Comparison of ENCODE assay signal across 8 cellular contexts in genomic region chr6:85449818-85450577, GRCh38. TPM values are rescaled to one million over a fixed set of nuclear protein-coding genes. Genes with fewer than 3 reads are reported as not detected.
DNase-seq lines count a peak whose midpoint lies in the region; ATAC-seq and TF ChIP-seq lines count a peak whose summit lies in the region.

Gene NT5E (plus strand): TSS chr6:85450083. CDS start chr6:85450140, 57 bp downstream.

- peak within 1 kb of the TSS; percentile 50 to 55 for H3K9ac ChIP-seq in duodenal mucosa (ENCODE audit: low read depth in 1 of 2, low read length in 2 of 2)

- H3K36me3 ChIP-seq in WERI-Rb-1 (no peaks in the 10 kb centered on the region), duodenal mucosa (ENCODE audit: control insufficient read depth in 1 of 2, insufficient read depth in 2 of 2, low read length in 2 of 2) (no peaks in the 10 kb centered on the region)

- ATAC-seq in GM21360 (IDR thresholded peaks at IDR 0.05; ENCODE audit: unreplicated experiment) = peak; percentile 76

- H3K27me3 ChIP-seq in WERI-Rb-1 (ENCODE audit: insufficient read depth, low read depth, severe bottlenecking) = peaks cover 84% of the 10 kb centered on the region
- peaks cover 6 to 15% of the 10 kb centered on the region in 2 donors for H3K27me3 ChIP-seq in duodenal mucosa (ENCODE audit: control insufficient read depth in 1 of 2, insufficient read depth in 2 of 2, low read length in 2 of 2)

- TF ChIP-seq POLR2A in lower leg skin (IDR thresholded peaks at IDR 0.05) = no peak

- H3K4me3 ChIP-seq in WERI-Rb-1 (ENCODE audit: low read depth, low read length) (peak within 1 kb of the TSS; percentile 39), duodenal mucosa (ENCODE audit: low read depth in 1 of 2, low read length in 2 of 2) (peak within 1 kb of the TSS; percentile 80 to 86), lower leg skin (ENCODE audit: low read depth, poor library complexity, severe bottlenecking) (peak within 1 kb of the TSS; percentile 38)

- intact Hi-C loops in lower leg skin (cut with DNase I; ENCODE audit: low total_unique reads) = no loop called here

- no peak for TF ChIP-seq CTCF in WERI-Rb-1 (IDR thresholded peaks at IDR 0.05; ENCODE audit: low read depth, low read length)
- TF ChIP-seq CTCF in lower leg skin (IDR thresholded peaks at IDR 0.05) = no peak

- WGBS in lower leg skin, 2 donors = 0 to 3% methylated on average over 17 to 28 of the region's 82 CpGs

- peak; percentile 85 for DNase-seq in EH (ENCODE audit: low read depth)
- DNase-seq in HK-2 (ENCODE audit: unreplicated experiment) = peak; percentile 87
- DNase-seq in WERI-Rb-1 = peak; percentile 38
- DNase-seq in lower leg skin (ENCODE audit: low spot score in 2 of 2) = peak; percentile 41 to 93
- peak; percentile 69 for DNase-seq in stimulated activated CD8-positive, alpha-beta memory T cell treated with anti-CD3 and anti-CD28 coated beads, Interleukin-4, amount 100 ng/mL, for 48 hours
- DNase-seq in NCI-H1417 treated with DMSO at 0.1 percent for 48 hours (lab: John Stamatoyannopoulos, UW) = no peak

- H3K9me3 ChIP-seq in WERI-Rb-1 (ENCODE audit: severe bottlenecking) = no peaks in the 10 kb centered on the region
- no peaks in the 10 kb centered on the region for H3K9me3 ChIP-seq in duodenal mucosa (ENCODE audit: control insufficient read depth in 1 of 2, low read length in 2 of 2)

- peaks cover 28 to 29% of the 10 kb centered on the region in 2 donors for H3K4me1 ChIP-seq in duodenal mucosa (ENCODE audit: control insufficient read depth in 1 of 2, insufficient read depth in 2 of 2, low read length in 2 of 2)

- H3K27ac ChIP-seq in WERI-Rb-1 = no peak within 1 kb of the TSS
- H3K27ac ChIP-seq in duodenal mucosa (ENCODE audit: low read depth, low read length) = peak within 1 kb of the TSS; percentile 60

RNA-seq across cellular contexts. Expression of gene NT5E, which starts in this region (rescaled TPM):
- total RNA-seq in lower leg skin = 10 to 100 TPM in 2 of 4 donors, 1 to 10 TPM in 2; 6.3 to 12.8 (median 9.2) TPM
